29 cellular contexts compared by ENCODE assay signal in genomic region chr1:246709196-246709595, GRCh38.
"Had no signal": no experiment of that assay in that cellular context is flagged by ENCODE, and none has a peak within 500 bp of the region (broad histone marks: within the 10 kb centered on the region; RNA-seq: fewer than 3 reads in every experiment).

No MANE protein-coding gene starts in this region.

- H3K27me3 ChIP-seq: adrenal gland, body of pancreas, dorsolateral prefrontal cortex, gastrocnemius medialis, ovary, sigmoid colon, thyroid gland had no signal

- DNase-seq: activated CD4-positive, alpha-beta T cell treated with anti-CD3 and anti-CD28 coated beads for 4 hours; activated CD4-positive, alpha-beta T cell treated with anti-CD3 and anti-CD28 coated beads, Interleukin-2, amount 50 U/mL, for 48 hours; activated CD8-positive, alpha-beta memory T cell treated with anti-CD3 and anti-CD28 coated beads for 24 hours; activated effector memory CD4-positive, alpha-beta T cell treated with Interleukin-2 at 50 U/mL for 16 hours; activated naive CD4-positive, alpha-beta T cell treated with Interleukin-2 at 50 U/mL for 16 hours; adrenal gland; aorta; body of pancreas; cerebellar nuclear complex; dorsolateral prefrontal cortex; effector memory CD4-positive, alpha-beta T cell; erythroblast; gastrocnemius medialis; glutamatergic neuron; islet precursor cell; left ventricle myocardium superior; mammary epithelial cell; naive B cell; nephron progenitor cell; ovary; retina; sigmoid colon; stimulated activated CD4-positive, alpha-beta T cell treated with anti-CD3 and anti-CD28 coated beads, Interleukin-4, amount 100 ng/mL, for 24 hours; substantia nigra; thyroid gland had no signal

- H3K36me3 ChIP-seq: adrenal gland, gastrocnemius medialis, ovary, prostate gland, sigmoid colon, thyroid gland had no signal

- H3K27ac ChIP-seq: adrenal gland, body of pancreas, coronary artery, dorsolateral prefrontal cortex, gastrocnemius medialis, ovary, prostate gland, sigmoid colon, thyroid gland had no signal

- FAIRE-seq: small intestine had no signal

- H3K9me3 ChIP-seq: adrenal gland, body of pancreas, gastrocnemius medialis, ovary, prostate gland, sigmoid colon, thyroid gland had no signal

- H3K4me1 ChIP-seq: adrenal gland, body of pancreas, gastrocnemius medialis, prostate gland, sigmoid colon, thyroid gland had no signal

- H3K4me3 ChIP-seq: adrenal gland, body of pancreas, coronary artery, dorsolateral prefrontal cortex, gastrocnemius medialis, ovary, prostate gland, sigmoid colon, thyroid gland had no signal

- ATAC-seq: body of pancreas; gastrocnemius medialis; left ventricle myocardium superior; stimulated activated effector memory CD8-positive, alpha-beta T cell treated with anti-CD3 and anti-CD28 coated beads, Interleukin-12 subunit alpha, Interleukin-12 subunit beta, amount 100 ng/mL, for 72 hours had no signal
